ENCODE assay signal across 22 cellular contexts in genomic region chr13:27306364-27306763, GRCh38.
"Had no signal": no experiment of that assay in that cellular context is flagged by ENCODE, and none has a peak within 500 bp of the region (broad histone marks: within the 10 kb centered on the region; RNA-seq: fewer than 3 reads in every experiment).

No MANE protein-coding gene starts in this region.

- DNase-seq: activated CD4-positive, alpha-beta T cell treated with anti-CD3 and anti-CD28 coated beads for 1 hour; activated naive CD4-positive, alpha-beta T cell treated with Interleukin-2 at 50 U/mL for 16 hours; activated T-cell treated with anti-CD3 and anti-CD28 coated beads, Interleukin-2, amount 50 U/mL, for 1 hour; amniotic stem cell; brain microvascular endothelial cell; dorsolateral prefrontal cortex; effector memory CD4-positive, alpha-beta T cell; gastrocnemius medialis; glutamatergic neuron; islet precursor cell; left ventricle myocardium superior; naive B cell; nucleus accumbens; pancreas; stimulated activated CD4-positive, alpha-beta T cell treated with anti-CD3 and anti-CD28 coated beads, Interleukin-15, amount 100 ng/mL, for 24 hours; stimulated activated CD4-positive, alpha-beta T cell treated with anti-CD3 and anti-CD28 coated beads, Interleukin-2, amount 100 ng/mL, for 24 hours; stimulated activated naive B cell treated with anti-CD40 and anti-IgM and Interleukin-4, amounts not matched to agents 10 μg/mL and 1 μg/mL and 100 μg/mL, for 72 hours had no signal

- H3K4me3 Mint-ChIP-seq: neural crest cell; stimulated activated naive B cell treated with anti-CD40 and anti-IgM and Interleukin-4, amounts not matched to agents 10 μg/mL and 1 μg/mL and 100 μg/mL, for 72 hours; WTC11 had no signal

- H3K4me3 ChIP-seq: coronary artery, dorsolateral prefrontal cortex, gastrocnemius medialis, pancreas, prostate gland, tibial nerve had no signal

- H3K27me3 ChIP-seq: brain microvascular endothelial cell, dorsolateral prefrontal cortex, gastrocnemius medialis, pancreas, tibial nerve had no signal

- H3K9me3 Mint-ChIP-seq: neural crest cell; stimulated activated naive B cell treated with anti-CD40 and anti-IgM and Interleukin-4, amounts not matched to agents 10 μg/mL and 1 μg/mL and 100 μg/mL, for 72 hours had no signal

- H3K27ac ChIP-seq: brain microvascular endothelial cell, coronary artery, dorsolateral prefrontal cortex, gastrocnemius medialis, pancreas, prostate gland, tibial nerve had no signal

- H3K4me1 ChIP-seq: gastrocnemius medialis, pancreas, prostate gland, tibial nerve had no signal

- H3K36me3 ChIP-seq: brain microvascular endothelial cell, gastrocnemius medialis, pancreas, prostate gland, tibial nerve had no signal

- H3K36me3 Mint-ChIP-seq: naive B cell; stimulated activated naive B cell treated with anti-CD40 and anti-IgM and Interleukin-4, amounts not matched to agents 10 μg/mL and 1 μg/mL and 100 μg/mL, for 72 hours had no signal

- H3K9me3 ChIP-seq: gastrocnemius medialis, pancreas, prostate gland, tibial nerve had no signal

- ATAC-seq: gastrocnemius medialis; left ventricle myocardium superior; pancreas; stimulated activated naive B cell treated with anti-CD40 and anti-IgM and Interleukin-4, amounts not matched to agents 10 μg/mL and 1 μg/mL and 100 μg/mL, for 72 hours; WTC11 had no signal

- H3K27ac Mint-ChIP-seq: stimulated activated naive B cell treated with anti-CD40 and anti-IgM and Interleukin-4, amounts not matched to agents 10 μg/mL and 1 μg/mL and 100 μg/mL, for 72 hours; WTC11 had no signal
